28 cellular contexts compared by ENCODE assay signal in the genomic region with DNA sequence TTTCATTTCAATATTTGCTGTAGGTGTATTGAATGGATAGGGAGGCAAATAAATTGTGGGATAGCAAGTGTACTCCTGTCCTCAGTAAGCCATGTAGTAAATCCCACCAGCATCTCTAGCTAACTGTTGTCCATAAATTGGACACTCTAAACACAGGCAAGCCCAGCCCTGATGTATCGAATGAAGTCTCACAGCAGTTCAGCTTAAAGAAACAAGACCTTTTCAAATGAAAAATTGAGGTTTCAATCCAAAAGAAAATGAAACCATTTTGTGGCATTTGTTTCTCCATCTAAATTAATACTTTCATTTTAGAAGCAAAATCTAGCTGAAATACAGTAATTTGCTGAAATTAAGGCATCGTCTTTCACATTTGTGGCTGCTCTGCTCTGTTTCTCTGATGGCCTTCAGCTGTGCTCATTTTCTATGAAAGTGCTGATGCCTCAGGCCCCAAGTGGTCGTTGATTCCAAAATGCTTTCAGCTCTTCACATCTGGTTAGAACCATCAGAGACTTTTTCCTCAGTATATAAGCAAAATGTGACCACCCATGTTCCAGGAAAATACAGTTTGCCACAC.
DNase-seq lines count a peak whose midpoint lies in the region; ATAC-seq, FAIRE-seq and TF ChIP-seq lines count a peak whose summit lies in the region.
"Had no signal": no experiment of that assay in that cellular context is flagged by ENCODE, and none has a peak within 500 bp of the region (broad histone marks: within the 10 kb centered on the region; RNA-seq: fewer than 3 reads in every experiment).

No MANE protein-coding gene starts in this region.

- DNase-seq in MM.1S: peak; percentile 86
- no peak for DNase-seq in RCC 7860 (ENCODE audit: low spot score)
- no peak for DNase-seq in iPS-NIHi11 (ENCODE audit: low spot score)
- no peak for DNase-seq in activated naive CD4-positive, alpha-beta T cell treated with anti-CD3 and anti-CD28 coated beads, Interleukin-2, amount 50 U/mL, for 16 hours
- DNase-seq: activated CD8-positive, alpha-beta memory T cell treated with anti-CD3 and anti-CD28 coated beads, Interleukin-2, amount 50 U/mL, for 48 hours; activated effector memory CD4-positive, alpha-beta T cell treated with anti-CD3 and anti-CD28 coated beads, Interleukin-2, amount 50 U/mL, for 16 hours; adrenal gland; CD4-positive, CD25-positive, alpha-beta regulatory T cell; HCEC 1CT; heart right ventricle; immature natural killer cell; KBM-7; left lung; mucosa of descending colon; MV-4-11; NCI-H1694; NCI-H2227 treated with DMSO at 0.1 percent for 48 hours; RPMI8226; SK-N-SH; stimulated activated CD4-positive, alpha-beta T cell treated with anti-CD3 and anti-CD28 coated beads, Interleukin-2, amount 100 ng/mL, for 48 hours; stimulated activated naive CD8-positive, alpha-beta T cell treated with anti-CD3 and anti-CD28 coated beads, Interleukin-15, Interleukin-2, amounts not matched to agents 100 U/mL and 50 U/mL, for 24 hours; tibial artery had no signal

- FAIRE-seq in RCC 7860 (lab: Jason Lieb, UNC): no peak
- FAIRE-seq: G401.6 had no signal

- no peaks in the 10 kb centered on the region for H3K79me2 ChIP-seq in MM.1S (ENCODE audit: low read length)

- H3K9ac ChIP-seq in MM.1S (ENCODE audit: low read length): peak overlapping the region; percentile 11; the same call in 1 of the 2 replicates
- H3K9ac ChIP-seq: neural progenitor cell, SK-N-SH had no signal

- no peaks in the 10 kb centered on the region for H3K36me3 ChIP-seq in MM.1S (replicated peaks; ENCODE audit: insufficient read depth, low read length)
- H3K36me3 ChIP-seq: adrenal gland, heart right ventricle, left lung, neural progenitor cell, tibial artery had no signal

- H3F3A ChIP-seq in MM.1S (ENCODE audit: insufficient read depth, low read length): peaks cover 10% of the 10 kb centered on the region

- peak overlapping the region; percentile 16; the same call in 1 of the 2 replicates for H3K4me3 ChIP-seq in MM.1S (ENCODE audit: low read length)
- H3K4me3 ChIP-seq: adrenal gland, heart right ventricle, left lung, mucosa of descending colon, neural progenitor cell, tibial artery had no signal

- TF ChIP-seq CTCF in MM.1S (IDR thresholded peaks at IDR 0.05; ENCODE audit: low read length): no peak

- peak overlapping the region; percentile 60 for H3K4me2 ChIP-seq in MM.1S (ENCODE audit: low read depth, low read length)
- H3K4me2 ChIP-seq: neural progenitor cell, SK-N-SH had no signal

- H2AFZ ChIP-seq in MM.1S (ENCODE audit: low read length): peak overlapping the region; percentile 32
- H2AFZ ChIP-seq: neural progenitor cell had no signal

- peaks cover 10% of the 10 kb centered on the region for H3K4me1 ChIP-seq in MM.1S (ENCODE audit: low read length)
- H3K4me1 ChIP-seq: adrenal gland, left lung, neural progenitor cell had no signal

- H3K9me3 ChIP-seq in MM.1S (replicated peaks; ENCODE audit: insufficient read depth, low read length): no peaks in the 10 kb centered on the region
- H3K9me3 ChIP-seq: adrenal gland, heart right ventricle, left lung, mucosa of descending colon, SK-N-SH, tibial artery had no signal

- peak; percentile 56 for ATAC-seq in GM18502 (IDR thresholded peaks at IDR 0.05; ENCODE audit: poor library complexity, unreplicated experiment)
- peak; percentile 68 for ATAC-seq in GM19455 (IDR thresholded peaks at IDR 0.05; ENCODE audit: unreplicated experiment)
- ATAC-seq in HG02938 (IDR thresholded peaks at IDR 0.05; ENCODE audit: unreplicated experiment): peak; percentile 73
- ATAC-seq in GM21737 (IDR thresholded peaks at IDR 0.05; ENCODE audit: unreplicated experiment): no peak
- ATAC-seq: heart right ventricle; left lung; mucosa of descending colon; stimulated activated naive CD8-positive, alpha-beta T cell treated with anti-CD3 and anti-CD28 coated beads, Interleukin-15, Interleukin-2, amounts not matched to agents 100 U/mL and 50 U/mL, for 24 hours had no signal

- no peaks in the 10 kb centered on the region for H4K20me1 ChIP-seq in MM.1S (ENCODE audit: insufficient read depth, low read length)

- no peaks in the 10 kb centered on the region for H3K27me3 ChIP-seq in MM.1S (replicated peaks; ENCODE audit: insufficient read depth, low read length)
- H3K27me3 ChIP-seq: adrenal gland, heart right ventricle, left lung, neural progenitor cell, tibial artery had no signal

- peak overlapping the region; percentile 37; the same call in 1 of the 2 replicates for H3K27ac ChIP-seq in MM.1S (ENCODE audit: low read length)
- H3K27ac ChIP-seq: adrenal gland, heart right ventricle, left lung, neural progenitor cell, tibial artery had no signal

- H3K9me2 ChIP-seq in MM.1S (replicated peaks; ENCODE audit: insufficient read depth, low read length): no peaks in the 10 kb centered on the region
- H3K9me2 ChIP-seq: SK-N-SH had no signal
